In the genomic region with DNA sequence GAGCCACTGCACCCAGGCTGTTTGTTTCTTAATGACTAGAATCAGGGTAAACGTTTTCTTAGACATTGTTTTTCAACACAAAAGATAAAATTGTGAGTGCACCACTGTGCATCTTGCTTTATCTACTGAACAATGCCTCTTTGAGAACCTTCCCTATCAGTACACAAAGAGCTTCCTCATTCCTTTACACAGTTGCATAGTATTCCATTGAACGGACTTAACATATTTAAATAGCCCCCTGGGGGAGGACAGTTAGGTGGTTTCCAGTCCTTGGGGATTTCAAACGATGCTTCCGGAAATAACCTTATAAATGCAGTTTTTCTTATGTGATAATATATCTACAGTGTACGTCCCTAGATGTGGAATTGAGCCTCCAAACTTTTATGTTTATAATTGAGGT, we compare ENCODE assay signal across 32 cellular contexts. TPM values are rescaled to one million over a fixed set of nuclear protein-coding genes. Genes with fewer than 3 reads are reported as not detected.
"Had no signal": no experiment of that assay in that cellular context is flagged by ENCODE, and none has a peak within 500 bp of the region (broad histone marks: within the 10 kb centered on the region; RNA-seq: fewer than 3 reads in every experiment).

No MANE protein-coding gene starts in this region.

- H3K4me3 ChIP-seq: breast epithelium, ovary, sigmoid colon, thoracic aorta had no signal

- DNase-seq: activated B cell treated with CpG ODN at 0.5 μM for 24 hours; activated CD4-positive, alpha-beta T cell treated with anti-CD3 and anti-CD28 coated beads, Interleukin-2, amount 50 U/mL, for 1 hour; activated CD8-positive, alpha-beta T cell treated with anti-CD3 and anti-CD28 coated beads for 36 hours; activated naive CD4-positive, alpha-beta T cell; activated T-cell treated with anti-CD3 and anti-CD28 coated beads, Interleukin-2, amount 50 U/mL, for 48 hours; central memory CD4-positive, alpha-beta T cell; head of caudate nucleus; hippocampal formation; left colon; mammary epithelial cell; ovary; sigmoid colon; small intestine; stimulated activated CD4-positive, alpha-beta T cell treated with anti-CD3 and anti-CD28 coated beads, Interleukin-4, amount 100 ng/mL, for 24 hours; trophoblast cell had no signal

- H3K4me1 Mint-ChIP-seq: activated B cell treated with CpG ODN at 0.5 μM for 24 hours, nephron had no signal

- H3K27ac ChIP-seq: breast epithelium, ovary, sigmoid colon, thoracic aorta had no signal

- H3K27ac Mint-ChIP-seq: activated B cell treated with CpG ODN at 0.5 μM for 24 hours; activated CD8-positive, alpha-beta T cell treated with anti-CD3 and anti-CD28 coated beads for 36 hours; nephron; progenitor cell of endocrine pancreas; stimulated activated effector memory CD8-positive, alpha-beta T cell treated with anti-CD3 and anti-CD28 coated beads, Interleukin-12 subunit alpha, Interleukin-12 subunit beta, amount 100 ng/mL, for 72 hours; stimulated activated naive CD8-positive, alpha-beta T cell treated with anti-CD3 and anti-CD28 coated beads, Interleukin-15, Interleukin-2, amounts not matched to agents 100 ng/mL and 50 ng/mL, for 24 hours; T-helper 2 cell treated with Interferon-gamma antibody and Interleukin-4, amounts not matched to agents 5 μg/mL and 100 μg/mL, for 36 hours had no signal

- H3K9me3 Mint-ChIP-seq: activated B cell treated with CpG ODN at 0.5 μM for 24 hours; activated CD8-positive, alpha-beta T cell treated with anti-CD3 and anti-CD28 coated beads for 36 hours; activated naive CD4-positive, alpha-beta T cell treated with anti-CD3 and anti-CD28 coated beads, Interleukin-2, amount 50 U/mL, for 72 hours; stimulated activated effector memory CD8-positive, alpha-beta T cell treated with anti-CD3 and anti-CD28 coated beads, Interleukin-12 subunit alpha, Interleukin-12 subunit beta, amount 100 ng/mL, for 72 hours; stimulated activated naive CD8-positive, alpha-beta T cell treated with anti-CD3 and anti-CD28 coated beads, Interleukin-15, Interleukin-2, amounts not matched to agents 100 ng/mL and 50 ng/mL, for 24 hours; T-helper 2 cell treated with Interferon-gamma antibody and Interleukin-4, amounts not matched to agents 5 μg/mL and 100 μg/mL, for 36 hours had no signal

- ATAC-seq: activated CD8-positive, alpha-beta T cell treated with anti-CD3 and anti-CD28 coated beads for 36 hours; activated naive CD4-positive, alpha-beta T cell treated with anti-CD3 and anti-CD28 coated beads, Interleukin-2, amount 50 U/mL, for 72 hours; left colon; stimulated activated effector memory CD8-positive, alpha-beta T cell treated with anti-CD3 and anti-CD28 coated beads, Interleukin-12 subunit alpha, Interleukin-12 subunit beta, amount 100 ng/mL, for 72 hours had no signal

- H3K36me3 ChIP-seq: breast epithelium, ovary, sigmoid colon had no signal

- H3K4me1 ChIP-seq: breast epithelium, sigmoid colon had no signal

- FAIRE-seq: endothelial cell of umbilical vein, keratinocyte, small intestine, urothelium cell line had no signal

- H3K27me3 Mint-ChIP-seq: activated B cell treated with CpG ODN at 0.5 μM for 24 hours; activated CD8-positive, alpha-beta T cell treated with anti-CD3 and anti-CD28 coated beads for 36 hours; progenitor cell of endocrine pancreas; stimulated activated naive CD8-positive, alpha-beta T cell treated with anti-CD3 and anti-CD28 coated beads, Interleukin-15, Interleukin-2, amounts not matched to agents 100 ng/mL and 50 ng/mL, for 24 hours had no signal

- H3K4me3 Mint-ChIP-seq: activated B cell treated with CpG ODN at 0.5 μM for 24 hours; activated CD8-positive, alpha-beta T cell treated with anti-CD3 and anti-CD28 coated beads for 36 hours; nephron; stimulated activated effector memory CD8-positive, alpha-beta T cell treated with anti-CD3 and anti-CD28 coated beads, Interleukin-12 subunit alpha, Interleukin-12 subunit beta, amount 100 ng/mL, for 72 hours; stimulated activated naive CD8-positive, alpha-beta T cell treated with anti-CD3 and anti-CD28 coated beads, Interleukin-15, Interleukin-2, amounts not matched to agents 100 ng/mL and 50 ng/mL, for 24 hours; T-helper 2 cell treated with Interferon-gamma antibody and Interleukin-4, amounts not matched to agents 5 μg/mL and 100 μg/mL, for 36 hours had no signal

- H3K9me3 ChIP-seq: breast epithelium, ovary, sigmoid colon, thoracic aorta had no signal

- H3K27me3 ChIP-seq: breast epithelium, ovary, sigmoid colon had no signal

RNA-seq across cellular contexts. Expression of gene SPIB, which starts 26.0 kb away (rescaled TPM):
- total RNA-seq: endothelial cell of umbilical vein, fibroblast of lung, fibroblast of villous mesenchyme, mammary epithelial cell, renal cortical epithelial cell, subcutaneous adipose tissue, thoracic aorta had no signal
- polyA plus RNA-seq: endothelial cell of umbilical vein, fibroblast of lung, keratinocyte had no signal

RNA-seq across cellular contexts. Expression of gene NAPSA, which starts 27.3 kb away (rescaled TPM):
- total RNA-seq: endothelial cell of umbilical vein, thoracic aorta had no signal

RNA-seq across cellular contexts. Expression of gene MYBPC2, which starts 39.9 kb away (rescaled TPM):
- total RNA-seq: endothelial cell of umbilical vein, fibroblast of villous mesenchyme, mammary epithelial cell, mucosa of gallbladder, sigmoid colon, subcutaneous adipose tissue had no signal
- polyA plus RNA-seq: fibroblast of lung, keratinocyte, liver, mammary epithelial cell had no signal
